1 cellular context compared by ENCODE assay signal in the genomic region with DNA sequence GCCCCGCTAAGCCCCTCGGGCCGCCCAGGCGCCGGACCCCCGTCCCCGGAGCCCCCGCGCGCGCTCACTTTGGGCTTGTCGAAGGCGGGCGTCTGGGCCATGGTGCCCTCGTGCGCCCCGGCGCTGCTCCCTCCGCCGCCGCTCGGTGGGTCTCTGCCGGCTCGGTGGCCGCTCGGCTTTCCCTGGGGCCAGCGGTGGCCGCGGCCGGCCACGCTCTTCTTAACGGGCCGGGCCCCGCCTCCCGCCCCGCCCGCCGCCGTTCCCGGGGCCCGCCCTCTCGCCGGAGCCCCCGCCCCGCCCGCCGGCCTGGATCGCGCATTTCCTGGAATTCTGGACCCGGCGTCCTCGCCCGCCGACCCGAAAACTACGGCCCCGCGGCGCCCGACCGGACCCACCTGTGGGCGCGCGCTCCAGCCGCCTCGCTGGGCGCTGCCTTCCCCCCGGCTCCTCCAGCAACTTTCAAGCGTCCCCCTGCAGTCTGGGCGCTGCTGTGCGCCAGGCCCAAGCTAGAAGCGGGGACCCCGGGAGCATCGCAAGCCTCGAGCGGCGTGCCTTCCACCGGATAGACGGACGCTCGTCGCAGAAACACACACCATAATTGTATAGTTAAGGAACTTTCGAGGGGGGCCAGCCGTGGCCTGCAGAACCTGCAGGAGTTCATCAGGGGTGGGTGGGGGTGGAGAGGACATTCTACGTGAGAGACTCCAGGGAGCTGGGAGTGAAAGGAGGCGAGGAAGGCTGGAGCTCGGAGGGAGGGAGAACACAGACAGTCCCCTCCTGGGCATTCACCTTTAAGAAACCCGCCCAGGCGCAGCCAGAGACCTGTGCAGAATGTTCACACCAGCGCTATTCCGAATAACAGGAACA.
A peak's percentile ranks its signal among the peaks of the same experiment; 100 is the strongest.
TF ChIP-seq lines count a peak whose summit lies in the region.

TSS of gene ADA (minus strand) at position 193 of the 867 bp plus-strand sequence. CDS start at position 101, 92 bp downstream.

TF ChIP-seq in HepG2, 621 proteins besides CTCF, POLR2A, EP300 and RAD21 (continued from another document and continues in another):
- no peak for TF ChIP-seq HNF1A (IDR thresholded peaks at IDR 0.05; ENCODE audit: low read depth)
- TF ChIP-seq HNF1A (CRISPR knock-in tag; IDR thresholded peaks at IDR 0.05; ENCODE audit: borderline replicate concordance): no peak
- 0 out of 2 replicates have a peak, but pooled peaks have one; percentile 13 for TF ChIP-seq NFATC3 (CRISPR knock-in tag; IDR thresholded peaks at IDR 0.05)
- TF ChIP-seq FOSL1 (CRISPR knock-in tag; IDR thresholded peaks at IDR 0.05; ENCODE audit: borderline replicate concordance): no peak
- TF ChIP-seq, protein P1, sequence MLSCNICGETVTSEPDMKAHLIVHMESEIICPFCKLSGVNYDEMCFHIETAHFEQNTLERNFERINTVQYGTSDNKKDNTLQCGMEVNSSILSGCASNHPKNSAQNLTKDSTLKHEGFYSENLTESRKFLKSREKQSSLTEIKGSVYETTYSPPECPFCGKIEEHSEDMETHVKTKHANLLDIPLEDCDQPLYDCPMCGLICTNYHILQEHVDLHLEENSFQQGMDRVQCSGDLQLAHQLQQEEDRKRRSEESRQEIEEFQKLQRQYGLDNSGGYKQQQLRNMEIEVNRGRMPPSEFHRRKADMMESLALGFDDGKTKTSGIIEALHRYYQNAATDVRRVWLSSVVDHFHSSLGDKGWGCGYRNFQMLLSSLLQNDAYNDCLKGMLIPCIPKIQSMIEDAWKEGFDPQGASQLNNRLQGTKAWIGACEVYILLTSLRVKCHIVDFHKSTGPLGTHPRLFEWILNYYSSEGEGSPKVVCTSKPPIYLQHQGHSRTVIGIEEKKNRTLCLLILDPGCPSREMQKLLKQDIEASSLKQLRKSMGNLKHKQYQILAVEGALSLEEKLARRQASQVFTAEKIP (CRISPR knock-in tag; IDR thresholded peaks at IDR 0.05; ENCODE audit: borderline replicate concordance): no peak
- TF ChIP-seq KLF9 (CRISPR knock-in tag; IDR thresholded peaks at IDR 0.05; ENCODE audit: low read depth): no peak
- no peak for TF ChIP-seq ZNF615 (CRISPR knock-in tag; IDR thresholded peaks at IDR 0.05; ENCODE audit: borderline replicate concordance)
- 0 out of 2 replicates have a peak, but pooled peaks have one; percentile 57 for TF ChIP-seq SRY (CRISPR knock-in tag; IDR thresholded peaks at IDR 0.05)
- TF ChIP-seq, protein P2, sequence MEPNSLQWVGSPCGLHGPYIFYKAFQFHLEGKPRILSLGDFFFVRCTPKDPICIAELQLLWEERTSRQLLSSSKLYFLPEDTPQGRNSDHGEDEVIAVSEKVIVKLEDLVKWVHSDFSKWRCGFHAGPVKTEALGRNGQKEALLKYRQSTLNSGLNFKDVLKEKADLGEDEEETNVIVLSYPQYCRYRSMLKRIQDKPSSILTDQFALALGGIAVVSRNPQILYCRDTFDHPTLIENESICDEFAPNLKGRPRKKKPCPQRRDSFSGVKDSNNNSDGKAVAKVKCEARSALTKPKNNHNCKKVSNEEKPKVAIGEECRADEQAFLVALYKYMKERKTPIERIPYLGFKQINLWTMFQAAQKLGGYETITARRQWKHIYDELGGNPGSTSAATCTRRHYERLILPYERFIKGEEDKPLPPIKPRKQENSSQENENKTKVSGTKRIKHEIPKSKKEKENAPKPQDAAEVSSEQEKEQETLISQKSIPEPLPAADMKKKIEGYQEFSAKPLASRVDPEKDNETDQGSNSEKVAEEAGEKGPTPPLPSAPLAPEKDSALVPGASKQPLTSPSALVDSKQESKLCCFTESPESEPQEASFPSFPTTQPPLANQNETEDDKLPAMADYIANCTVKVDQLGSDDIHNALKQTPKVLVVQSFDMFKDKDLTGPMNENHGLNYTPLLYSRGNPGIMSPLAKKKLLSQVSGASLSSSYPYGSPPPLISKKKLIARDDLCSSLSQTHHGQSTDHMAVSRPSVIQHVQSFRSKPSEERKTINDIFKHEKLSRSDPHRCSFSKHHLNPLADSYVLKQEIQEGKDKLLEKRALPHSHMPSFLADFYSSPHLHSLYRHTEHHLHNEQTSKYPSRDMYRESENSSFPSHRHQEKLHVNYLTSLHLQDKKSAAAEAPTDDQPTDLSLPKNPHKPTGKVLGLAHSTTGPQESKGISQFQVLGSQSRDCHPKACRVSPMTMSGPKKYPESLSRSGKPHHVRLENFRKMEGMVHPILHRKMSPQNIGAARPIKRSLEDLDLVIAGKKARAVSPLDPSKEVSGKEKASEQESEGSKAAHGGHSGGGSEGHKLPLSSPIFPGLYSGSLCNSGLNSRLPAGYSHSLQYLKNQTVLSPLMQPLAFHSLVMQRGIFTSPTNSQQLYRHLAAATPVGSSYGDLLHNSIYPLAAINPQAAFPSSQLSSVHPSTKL (CRISPR knock-in tag; IDR thresholded peaks at IDR 0.05): no peak; the same call in 1 of the 2 replicates
- TF ChIP-seq ZNF207 (IDR thresholded peaks at IDR 0.05; ENCODE audit: borderline replicate concordance): no peak
- peak; percentile 72; the same call in 1 of the 2 replicates for TF ChIP-seq ZBTB3 (CRISPR knock-in tag; IDR thresholded peaks at IDR 0.05; ENCODE audit: borderline replicate concordance, low read depth)
- peak; percentile 28 for TF ChIP-seq ZNF563 (CRISPR knock-in tag; IDR thresholded peaks at IDR 0.05)
- no peak for TF ChIP-seq NR2F2 (IDR thresholded peaks at IDR 0.05; ENCODE audit: borderline replicate concordance, low read depth)
- TF ChIP-seq STAG1 (CRISPR knock-in tag; IDR thresholded peaks at IDR 0.05): no peak
- TF ChIP-seq, protein P3, sequence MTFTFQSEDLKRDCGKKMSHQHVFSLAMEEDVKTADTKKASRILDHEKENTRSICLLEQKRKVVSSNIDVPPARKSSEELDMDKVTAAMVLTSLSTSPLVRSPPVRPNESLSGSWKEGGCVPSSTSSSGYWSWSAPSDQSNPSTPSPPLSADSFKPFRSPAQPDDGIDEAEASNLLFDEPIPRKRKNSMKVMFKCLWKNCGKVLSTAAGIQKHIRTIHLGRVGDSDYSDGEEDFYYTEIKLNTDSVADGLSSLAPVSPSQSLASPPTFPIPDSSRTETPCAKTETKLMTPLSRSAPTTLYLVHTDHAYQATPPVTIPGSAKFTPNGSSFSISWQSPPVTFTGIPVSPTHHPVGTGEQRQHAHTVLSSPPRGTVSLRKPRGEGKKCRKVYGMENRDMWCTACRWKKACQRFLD (CRISPR knock-in tag; IDR thresholded peaks at IDR 0.05; ENCODE audit: borderline replicate concordance): no peak
- TF ChIP-seq FOXM1 (CRISPR knock-in tag; IDR thresholded peaks at IDR 0.05): no peak
- no peak for TF ChIP-seq CHCHD3 (CRISPR knock-in tag; IDR thresholded peaks at IDR 0.05)
- TF ChIP-seq ZNF720 (CRISPR knock-in tag; IDR thresholded peaks at IDR 0.05): no peak
- peak; percentile 60; the same call in 1 of the 2 replicates for TF ChIP-seq ISX (CRISPR knock-in tag; conservative IDR thresholded peaks at IDR 0.05)
- TF ChIP-seq RBM39 (IDR thresholded peaks at IDR 0.05; ENCODE audit: low read depth, low read length, poor library complexity, severe bottlenecking): peak; percentile 52
- no peak for TF ChIP-seq GPBP1L1 (CRISPR knock-in tag; IDR thresholded peaks at IDR 0.05)
- no peak; the same call in 1 of the 2 replicates for TF ChIP-seq TFDP1 (CRISPR knock-in tag; IDR thresholded peaks at IDR 0.05; ENCODE audit: borderline replicate concordance)
- no peak for TF ChIP-seq ELF3 (CRISPR knock-in tag; IDR thresholded peaks at IDR 0.05)
- no peak for TF ChIP-seq EED (CRISPR knock-in tag; IDR thresholded peaks at IDR 0.05)
- TF ChIP-seq ZFYVE20 (CRISPR knock-in tag; IDR thresholded peaks at IDR 0.05; ENCODE audit: borderline replicate concordance, low read depth): 0 out of 2 replicates have a peak, but pooled peaks have one; percentile 46
- no peak for TF ChIP-seq HNRNPH1 (optimal IDR thresholded peaks at IDR 0.05; ENCODE audit: low read depth, low read length)
- no peak for TF ChIP-seq ZBTB42 (CRISPR knock-in tag; IDR thresholded peaks at IDR 0.05)
- TF ChIP-seq HINFP (CRISPR knock-in tag; IDR thresholded peaks at IDR 0.05; ENCODE audit: low read depth): no peak
- no peak for TF ChIP-seq HMG20A (CRISPR knock-in tag; IDR thresholded peaks at IDR 0.05; ENCODE audit: borderline replicate concordance)
- TF ChIP-seq SP5 (CRISPR knock-in tag; IDR thresholded peaks at IDR 0.05; ENCODE audit: borderline replicate concordance, low read depth): no peak; the same call in 1 of the 2 replicates
- TF ChIP-seq ATF7 (IDR thresholded peaks at IDR 0.05): no peak
- no peak; the same call in 1 of the 2 replicates for TF ChIP-seq ATF7 (CRISPR knock-in tag; IDR thresholded peaks at IDR 0.05)
- no peak for TF ChIP-seq SIN3B (IDR thresholded peaks at IDR 0.05; ENCODE audit: low read length)
- TF ChIP-seq MED13 (CRISPR knock-in tag; IDR thresholded peaks at IDR 0.05): no peak
- TF ChIP-seq EHMT2 (IDR thresholded peaks at IDR 0.05; ENCODE audit: borderline replicate concordance, low read depth, low read length): no peak
- TF ChIP-seq ARID3A (IDR thresholded peaks at IDR 0.05; ENCODE audit: low read depth, low read length): no peak
- no peak; the same call in 1 of the 2 replicates for TF ChIP-seq PITX1 (CRISPR knock-in tag; IDR thresholded peaks at IDR 0.05)
- no peak for TF ChIP-seq TSC22D2 (CRISPR knock-in tag; IDR thresholded peaks at IDR 0.05; ENCODE audit: borderline replicate concordance)
- TF ChIP-seq ZNF136 (CRISPR knock-in tag; IDR thresholded peaks at IDR 0.05; ENCODE audit: low read depth): 0 out of 2 replicates have a peak, but pooled peaks have one; percentile 76
- TF ChIP-seq SP2 (CRISPR knock-in tag; IDR thresholded peaks at IDR 0.05): no peak
- no peak for TF ChIP-seq ATF1 (CRISPR knock-in tag; IDR thresholded peaks at IDR 0.05)
- peak; percentile 79; the same call in 1 of the 2 replicates for TF ChIP-seq ZNF547 (CRISPR knock-in tag; IDR thresholded peaks at IDR 0.05)
- TF ChIP-seq ZNF331 (CRISPR knock-in tag; IDR thresholded peaks at IDR 0.05): no peak
- peak; percentile 57 for TF ChIP-seq ZNF883 (CRISPR knock-in tag; IDR thresholded peaks at IDR 0.05; ENCODE audit: not compliant biosample characterization)
